Comparison of ENCODE assay signal across 19 cellular contexts in genomic region chr7:120833551-120833950, GRCh38. TPM values are rescaled to one million over a fixed set of nuclear protein-coding genes. Genes with fewer than 3 reads are reported as not detected.
DNase-seq lines count a peak whose midpoint lies in the region; ATAC-seq and TF ChIP-seq lines count a peak whose summit lies in the region.
"Had no signal": no experiment of that assay in that cellular context is flagged by ENCODE, and none has a peak within 500 bp of the region (broad histone marks: within the 10 kb centered on the region; RNA-seq: fewer than 3 reads in every experiment).

No MANE protein-coding gene starts in this region.

- H3K27ac Mint-ChIP-seq in immature natural killer cell, result no peak overlapping the region
- H3K27ac Mint-ChIP-seq: activated CD4-positive, alpha-beta memory T cell treated with anti-CD3 and anti-CD28 coated beads for 36 hours; activated naive CD8-positive, alpha-beta T cell treated with anti-CD3 and anti-CD28 coated beads, Interleukin-2, amount 10 ng/mL, durations not matched to agents 7 days and 5 days; CD4-positive, alpha-beta T cell; stimulated activated effector memory CD8-positive, alpha-beta T cell treated with anti-CD3 and anti-CD28 coated beads, Interleukin-12 subunit alpha, Interleukin-12 subunit beta, amount 100 ng/mL, for 72 hours had no signal

- H3K9me3 ChIP-seq in PC-3 (ENCODE audit: low read length), result no peaks in the 10 kb centered on the region
- H3K9me3 ChIP-seq in neural cell (ENCODE audit: low read length), result no peaks in the 10 kb centered on the region
- H3K9me3 ChIP-seq in tibial nerve, result peaks cover 0 to 11% (median 4%) of the 10 kb centered on the region in 4 donors
- H3K9me3 ChIP-seq: tibial artery had no signal

- H3K4me3 Mint-ChIP-seq in immature natural killer cell, result no peak overlapping the region
- H3K4me3 Mint-ChIP-seq: activated CD4-positive, alpha-beta memory T cell treated with anti-CD3 and anti-CD28 coated beads for 36 hours; activated naive CD8-positive, alpha-beta T cell treated with anti-CD3 and anti-CD28 coated beads, Interleukin-2, amount 10 ng/mL, durations not matched to agents 7 days and 5 days; activated T-cell treated with anti-CD3 and anti-CD28 coated beads, Interleukin-2, amount 50 U/mL, for 4 hours; CD4-positive, alpha-beta T cell; stimulated activated effector memory CD8-positive, alpha-beta T cell treated with anti-CD3 and anti-CD28 coated beads, Interleukin-12 subunit alpha, Interleukin-12 subunit beta, amount 100 ng/mL, for 72 hours had no signal

- intact Hi-C loops in PC-3 (cut with micrococcal nuclease), result loop anchor here (2.0 kb wide), 1 partner anchor 25 kb away; the partner anchor contains the start of gene TSPAN12

- no peaks in the 10 kb centered on the region for H3K4me1 Mint-ChIP-seq in immature natural killer cell
- H3K4me1 Mint-ChIP-seq: activated naive CD8-positive, alpha-beta T cell treated with anti-CD3 and anti-CD28 coated beads, Interleukin-2, amount 10 ng/mL, durations not matched to agents 7 days and 5 days; stimulated activated effector memory CD8-positive, alpha-beta T cell treated with anti-CD3 and anti-CD28 coated beads, Interleukin-12 subunit alpha, Interleukin-12 subunit beta, amount 100 ng/mL, for 72 hours had no signal

- H3K27me3 Mint-ChIP-seq in immature natural killer cell (ENCODE audit: low read depth in 3 of 3), result peaks cover 0 to 2% (median 2%) of the 10 kb centered on the region in 3 donors

- H3K4me1 ChIP-seq in PC-3 (ENCODE audit: insufficient read depth, low read length) (peaks cover 3% of the 10 kb centered on the region; the same call in 1 of the 2 replicates), tibial nerve (no peaks in the 10 kb centered on the region)
- H3K4me1 ChIP-seq: parathyroid adenoma, tibial artery had no signal

- H3K79me2 ChIP-seq in PC-3 (ENCODE audit: low read length) (no peaks in the 10 kb centered on the region), neural cell (replicated peaks; ENCODE audit: insufficient read depth, low read length) (no peaks in the 10 kb centered on the region)
- H3K79me2 ChIP-seq: parathyroid adenoma had no signal

- no peak overlapping the region for H3K9ac ChIP-seq in PC-3 (ENCODE audit: low read length)
- no peak overlapping the region for H3K9ac ChIP-seq in neural cell (ENCODE audit: low read length)
- H3K9ac ChIP-seq: parathyroid adenoma had no signal

- H3K9me3 Mint-ChIP-seq in immature natural killer cell, result peaks cover 0 to 5% (median 0%) of the 10 kb centered on the region in 6 donors
- H3K9me3 Mint-ChIP-seq: activated naive CD8-positive, alpha-beta T cell treated with anti-CD3 and anti-CD28 coated beads, Interleukin-2, amount 10 ng/mL, durations not matched to agents 7 days and 5 days; activated T-cell treated with anti-CD3 and anti-CD28 coated beads, Interleukin-2, amount 50 U/mL, for 4 hours; CD4-positive, alpha-beta T cell; stimulated activated effector memory CD8-positive, alpha-beta T cell treated with anti-CD3 and anti-CD28 coated beads, Interleukin-12 subunit alpha, Interleukin-12 subunit beta, amount 100 ng/mL, for 72 hours had no signal

- peak; percentile 1 for DNase-seq in NCI-H146 (lab: John Stamatoyannopoulos, UW)
- no peak for DNase-seq in NCI-H146 treated with DMSO at 0.1 percent for 48 hours (lab: John Stamatoyannopoulos, UW; ENCODE audit: unreplicated experiment)
- peak; percentile 61 for DNase-seq in NCI-H1417 treated with DMSO at 0.1 percent for 48 hours (lab: John Stamatoyannopoulos, UW)
- DNase-seq in PC-3, result peak; percentile 62
- DNase-seq in tibial nerve (ENCODE audit: low spot score in 2 of 2), result no peak
- no peak for DNase-seq in OCI-M2 (lab: John Stamatoyannopoulos, UW; ENCODE audit: unreplicated experiment)
- no peak for DNase-seq in immature natural killer cell
- DNase-seq: activated CD4-positive, alpha-beta memory T cell treated with anti-CD3 and anti-CD28 coated beads for 36 hours; activated naive CD8-positive, alpha-beta T cell treated with anti-CD3 and anti-CD28 coated beads, Interleukin-2, amount 10 ng/mL, durations not matched to agents 7 days and 5 days; activated T-cell treated with anti-CD3 and anti-CD28 coated beads, Interleukin-2, amount 50 U/mL, for 4 hours; CD4-positive, alpha-beta T cell; hippocampal formation; KG1; left colon; small intestine; tibial artery had no signal

- H2AFZ ChIP-seq in PC-3 (ENCODE audit: low read length) (no peak overlapping the region), neural cell (ENCODE audit: low read depth, low read length) (no peak overlapping the region)
- H2AFZ ChIP-seq: parathyroid adenoma had no signal

- peak; percentile 91 for ATAC-seq in PC-3
- ATAC-seq: activated T-cell treated with anti-CD3 and anti-CD28 coated beads, Interleukin-2, amount 50 U/mL, for 4 hours; left colon; stimulated activated effector memory CD8-positive, alpha-beta T cell treated with anti-CD3 and anti-CD28 coated beads, Interleukin-12 subunit alpha, Interleukin-12 subunit beta, amount 100 ng/mL, for 72 hours had no signal

- TF ChIP-seq POLR2A in tibial nerve (IDR thresholded peaks at IDR 0.05), result no peak

- no peaks in the 10 kb centered on the region for H3K27me3 ChIP-seq in PC-3 (ENCODE audit: low read length)
- no peaks in the 10 kb centered on the region for H3K27me3 ChIP-seq in neural cell (ENCODE audit: insufficient read depth, low read depth, low read length)
- no peaks in the 10 kb centered on the region for H3K27me3 ChIP-seq in tibial nerve
- H3K27me3 ChIP-seq: tibial artery had no signal

- POLR2A ChIA-PET in PC-3 (lab: Charles Lee; ENCODE audit: unreplicated experiment), result no interaction called here

- no peak overlapping the region for H3K4me3 ChIP-seq in PC-3 (ENCODE audit: low read length)
- no peak overlapping the region for H3K4me3 ChIP-seq in neural cell (ENCODE audit: low read length)
- no peak overlapping the region for H3K4me3 ChIP-seq in tibial nerve
- H3K4me3 ChIP-seq: tibial artery had no signal

- H3F3A ChIP-seq in PC-3 (ENCODE audit: low read length, unreplicated experiment), result no peaks in the 10 kb centered on the region
- no peaks in the 10 kb centered on the region for H3F3A ChIP-seq in neural cell (ENCODE audit: insufficient read depth, low read length, poor library complexity, severe bottlenecking)

- H4K20me1 ChIP-seq in PC-3 (ENCODE audit: low read length) (no peaks in the 10 kb centered on the region), neural cell (ENCODE audit: insufficient read depth) (no peaks in the 10 kb centered on the region)

- peak; percentile 96 for TF ChIP-seq EP300 in neural cell (conservative IDR thresholded peaks at IDR 0.05; ENCODE audit: poor library complexity, severe bottlenecking)
- no peak for TF ChIP-seq EP300 in tibial nerve (IDR thresholded peaks at IDR 0.05)

- no peak for TF ChIP-seq RAD21 in neural cell (conservative IDR thresholded peaks at IDR 0.05)

- H3K27ac ChIP-seq in PC-3 (ENCODE audit: low read length) (no peak overlapping the region), neural cell (ENCODE audit: low read length) (no peak overlapping the region), tibial nerve (no peak overlapping the region)
- H3K27ac ChIP-seq: parathyroid adenoma, tibial artery had no signal

- 68 to 72% methylated on average over 2 of the region's 2 CpGs for WGBS in tibial nerve, 2 donors

- CTCF ChIA-PET in PC-3 (lab: Charles Lee), result interaction anchor here (0.5 kb wide), 1 partner anchor 27 kb away, joined by 3 read pairs; no protein-coding TSS in a partner anchor

- H3K9me2 ChIP-seq in PC-3 (replicated peaks; ENCODE audit: low read length) (no peaks in the 10 kb centered on the region), neural cell (ENCODE audit: insufficient read depth, low read length) (no peaks in the 10 kb centered on the region)

- H3K4me2 ChIP-seq in PC-3 (ENCODE audit: low read length) (0 out of 2 replicates have a peak overlapping the region, but pooled peaks have one; percentile 16), neural cell (ENCODE audit: low read length) (no peak overlapping the region)

- H3K36me3 ChIP-seq in PC-3 (ENCODE audit: low read depth, low read length), result no peaks in the 10 kb centered on the region
- no peaks in the 10 kb centered on the region for H3K36me3 ChIP-seq in neural cell (ENCODE audit: insufficient read depth, low read length)
- H3K36me3 ChIP-seq in tibial nerve, result no peaks in the 10 kb centered on the region

- BruUV-seq in PC-3 (replicated peaks; lab: Mats Ljungman, UMichigan), result no TSS peak

- TF ChIP-seq CTCF in PC-3 (conservative IDR thresholded peaks at IDR 0.05; ENCODE audit: low read depth, low read length) (no peak), neural cell (IDR thresholded peaks at IDR 0.05; ENCODE audit: poor library complexity, severe bottlenecking) (no peak), tibial nerve (IDR thresholded peaks at IDR 0.05) (no peak)

- no peaks in the 10 kb centered on the region for H3K36me3 Mint-ChIP-seq in immature natural killer cell
- H3K36me3 Mint-ChIP-seq: activated CD4-positive, alpha-beta memory T cell treated with anti-CD3 and anti-CD28 coated beads for 36 hours; activated naive CD8-positive, alpha-beta T cell treated with anti-CD3 and anti-CD28 coated beads, Interleukin-2, amount 10 ng/mL, durations not matched to agents 7 days and 5 days; stimulated activated effector memory CD8-positive, alpha-beta T cell treated with anti-CD3 and anti-CD28 coated beads, Interleukin-12 subunit alpha, Interleukin-12 subunit beta, amount 100 ng/mL, for 72 hours had no signal

TF ChIP-seq in neural cell, 6 proteins besides CTCF, POLR2A, EP300 and RAD21 (continues in another document):
- TF ChIP-seq EZH2 (IDR thresholded peaks at IDR 0.05; ENCODE audit: borderline replicate concordance, insufficient read depth, low read length, poor library complexity, severe bottlenecking), result no peak
- peak; percentile 86 for TF ChIP-seq POLR2AphosphoS5 (IDR thresholded peaks at IDR 0.05)

RNA-seq across cellular contexts. Expression of gene TSPAN12, which starts 24.4 kb away (rescaled TPM):
- total RNA-seq in PC-3 (2014; rRNA removed), result 7.2 and 8.3 TPM in 2 replicates
- polyA plus RNA-seq in neural cell, result 2.2 and 3.5 TPM in 2 replicates
- polyA minus RNA-seq in neural cell, result 1.9 and 2.3 TPM in 2 replicates
- total RNA-seq in tibial nerve, result 10 to 100 TPM in 1 of 4 donors, 1 to 10 TPM in 3; 2.7 to 11.1 (median 6.1) TPM
- polyA plus RNA-seq in immature natural killer cell, result not detected
- total RNA-seq: activated CD4-positive, alpha-beta memory T cell treated with anti-CD3 and anti-CD28 coated beads for 36 hours; activated naive CD8-positive, alpha-beta T cell treated with anti-CD3 and anti-CD28 coated beads, Interleukin-2, amount 10 ng/mL, durations not matched to agents 7 days and 5 days; CD4-positive, alpha-beta T cell had no signal

Comparison
In these comparisons a context has a peak if more than half of its experiments do, and no peak if none do; other contexts are left out.
1. DNase-seq: peak in NCI-H146 (single experiment), NCI-H1417 treated with DMSO at 0.1 percent for 48 hours (single experiment) and PC-3 (single experiment); none in NCI-H146 treated with DMSO at 0.1 percent for 48 hours (single experiment), tibial nerve (0 of 2), OCI-M2 (single experiment) and immature natural killer cell (0 of 3).